ENCODE assay signal across 17 cellular contexts in the genomic region with DNA sequence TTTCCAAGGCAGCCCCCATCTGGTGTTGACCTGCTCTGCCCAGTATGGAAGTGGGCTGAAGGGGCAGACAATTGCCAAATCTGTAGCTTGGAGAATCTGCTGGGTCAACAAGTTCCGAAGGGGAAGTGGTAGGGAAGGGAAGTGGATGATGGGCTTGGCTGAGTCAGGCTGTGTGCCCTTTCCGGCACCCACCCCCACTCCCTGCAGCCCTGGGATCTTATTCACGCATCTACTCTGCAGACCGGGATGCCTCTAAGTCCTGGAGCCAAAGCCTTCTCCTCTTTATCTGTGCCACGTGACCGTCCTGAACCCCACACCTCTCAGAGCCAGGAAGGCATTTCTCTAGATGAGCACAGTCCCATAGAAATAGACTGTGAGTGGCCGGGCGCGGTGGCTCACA. TPM values are rescaled to one million over a fixed set of nuclear protein-coding genes. Genes with fewer than 3 reads are reported as not detected.
DNase-seq lines count a peak whose midpoint lies in the region; ATAC-seq and TF ChIP-seq lines count a peak whose summit lies in the region.
"Had no signal": no experiment of that assay in that cellular context is flagged by ENCODE, and none has a peak within 500 bp of the region (broad histone marks: within the 10 kb centered on the region; RNA-seq: fewer than 3 reads in every experiment).

No MANE protein-coding gene starts in this region.

- peaks cover 0 to 52% (median 17%) of the 10 kb centered on the region in 7 donors for H3K27me3 ChIP-seq in heart right ventricle
- H3K27me3 ChIP-seq in parathyroid adenoma (ENCODE audit: control insufficient read depth, insufficient read depth, low read length), result no peaks in the 10 kb centered on the region
- H3K27me3 ChIP-seq: testis had no signal

- intact Hi-C loops in heart right ventricle (cut with DNase I), result no loop called here

- H3K36me3 ChIP-seq in heart right ventricle, result peaks cover 0 to 22% (median 0%) of the 10 kb centered on the region in 9 donors
- H3K36me3 ChIP-seq in parathyroid adenoma (ENCODE audit: control insufficient read depth, insufficient read depth, low read length), result no peaks in the 10 kb centered on the region

- no peak overlapping the region for H3K4me2 ChIP-seq in parathyroid adenoma (ENCODE audit: low read length)
- H3K4me2 ChIP-seq: KMS-11 had no signal

- H3K4me1 ChIP-seq in heart right ventricle (peaks cover 0 to 37% (median 0%) of the 10 kb centered on the region in 9 donors), parathyroid adenoma (no peaks in the 10 kb centered on the region)
- H3K4me1 ChIP-seq: testis had no signal

- no peak overlapping the region for H3K9ac ChIP-seq in parathyroid adenoma
- H3K9ac ChIP-seq: GM23248, KMS-11 had no signal

- H3K9me3 ChIP-seq in heart right ventricle (peaks cover 0 to 5% (median 0%) of the 10 kb centered on the region in 11 donors), parathyroid adenoma (ENCODE audit: control insufficient read depth, low read length) (no peaks in the 10 kb centered on the region)
- H3K9me3 ChIP-seq: testis had no signal

- TF ChIP-seq CTCF in heart right ventricle (IDR thresholded peaks at IDR 0.05) (no peak), parathyroid adenoma (IDR thresholded peaks at IDR 0.05) (no peak)

- peak; percentile 40 for DNase-seq in GDM1 (lab: John Stamatoyannopoulos, UW)
- peak; percentile 13 for DNase-seq in SKM-1 (lab: John Stamatoyannopoulos, UW; ENCODE audit: unreplicated experiment)
- peak in 1 of 2 donors; percentile 44 for DNase-seq in heart right ventricle
- no peak for DNase-seq in HuH-7 (ENCODE audit: low spot score)
- DNase-seq in NCI-H1436 treated with DMSO at 0.1 percent for 48 hours (lab: John Stamatoyannopoulos, UW), result no peak
- no peak for DNase-seq in stimulated activated CD4-positive, alpha-beta T cell treated with anti-CD3 and anti-CD28 coated beads, Interleukin-4, amount 100 ng/mL, for 4 hours
- DNase-seq: activated CD4-positive, CD25-positive, alpha-beta regulatory T cell treated with anti-CD3 and anti-CD28 coated beads, Interleukin-2, amount 50 U/mL, for 72 hours; activated effector memory CD4-positive, alpha-beta T cell treated with Interleukin-2 at 50 U/mL for 16 hours; central memory CD4-positive, alpha-beta T cell; GM23248; NCI-H2227 treated with DMSO at 0.1 percent for 48 hours; testis had no signal

- H3K27ac ChIP-seq in heart right ventricle, result peak overlapping the region in 6 of 10 donors; percentile 30 to 88 (median 58)
- peak overlapping the region; percentile 16 for H3K27ac ChIP-seq in parathyroid adenoma
- H3K27ac ChIP-seq: GM23248, KMS-11 had no signal

- H2AFZ ChIP-seq in parathyroid adenoma, result no peak overlapping the region
- H2AFZ ChIP-seq: GM23248 had no signal

- H3K4me3 ChIP-seq in heart right ventricle (no peak overlapping the region), parathyroid adenoma (ENCODE audit: low read depth, low read length) (no peak overlapping the region)
- H3K4me3 ChIP-seq: GM23248, testis had no signal

- WGBS in heart right ventricle, 2 donors, result 45 to 49% methylated on average over 9 of the region's 9 CpGs

- ATAC-seq in heart right ventricle (peak; percentile 67 to 91 (median 86)), HG03045 (IDR thresholded peaks at IDR 0.05; ENCODE audit: unreplicated experiment) (no peak)

- H3K79me2 ChIP-seq in parathyroid adenoma, result no peaks in the 10 kb centered on the region

RNA-seq across cellular contexts. Expression of a gene that starts 7.5 kb away (rescaled TPM):
- 1 to 10 TPM in 3 of 10 donors, under 1 TPM in 7; 0.28 to 2.3 (median 0.59) TPM for total RNA-seq in heart right ventricle
- under 1 TPM; 0.22 to 0.51 TPM for polyA plus RNA-seq in heart right ventricle
- polyA plus RNA-seq: BJ, keratinocyte had no signal

RNA-seq across cellular contexts. Expression of a gene that starts 14.8 kb away (rescaled TPM):
- total RNA-seq in heart right ventricle, result 10 to 100 TPM in 3 of 10 donors, 1 to 10 TPM in 7; 4.5 to 18.6 (median 6.9) TPM
- polyA plus RNA-seq in heart right ventricle, result 1 to 10 TPM; 1.7 to 5.4 TPM
- total RNA-seq: GM23248 had no signal

RNA-seq across cellular contexts. Expression of a gene that starts 24.6 kb away (rescaled TPM):
- total RNA-seq in heart right ventricle, result 1 to 10 TPM; 4.4 to 8.8 (median 5.5) TPM
- 10 to 100 TPM in 1 of 2 donors, 1 to 10 TPM in 1; 9.7 to 11.7 TPM for polyA plus RNA-seq in heart right ventricle

RNA-seq across cellular contexts. Expression of a gene that starts 49.8 kb away (rescaled TPM):
- 10 to 100 TPM in 8 of 10 donors, 1 to 10 TPM in 2; 9.2 to 14.2 (median 11.6) TPM for total RNA-seq in heart right ventricle
- polyA plus RNA-seq in heart right ventricle, result 10 to 100 TPM; 13.7 to 16.4 TPM

Comparison
In these comparisons a context has a peak if more than half of its experiments do, and no peak if none do; other contexts are left out.
1. DNase-seq: peak in GDM1 (single experiment) and SKM-1 (single experiment); none in HuH-7 (single experiment), NCI-H1436 treated with DMSO at 0.1 percent for 48 hours (single experiment) and stimulated activated CD4-positive, alpha-beta T cell treated with anti-CD3 and anti-CD28 coated beads, Interleukin-4, amount 100 ng/mL, for 4 hours (0 of 2).